In genomic region chr20:47805951-47806350, GRCh38 we compare ENCODE assay signal across 30 cellular contexts.
"Had no signal": no experiment of that assay in that cellular context is flagged by ENCODE, and none has a peak within 500 bp of the region (broad histone marks: within the 10 kb centered on the region; RNA-seq: fewer than 3 reads in every experiment).

No MANE protein-coding gene starts in this region.

- H3K4me1 ChIP-seq: adrenal gland, body of pancreas, colonic mucosa, gastrocnemius medialis, left ventricle myocardium inferior, prostate gland, tibial artery, upper lobe of right lung had no signal

- H3K4me1 Mint-ChIP-seq: activated CD4-positive, alpha-beta T cell treated with anti-CD3 and anti-CD28 coated beads for 36 hours; activated CD8-positive, alpha-beta memory T cell treated with anti-CD3 and anti-CD28 coated beads, Interleukin-2, amount 10 ng/mL, durations not matched to agents 7 days and 5 days; activated naive CD8-positive, alpha-beta T cell treated with anti-CD3 and anti-CD28 coated beads for 36 hours; naive B cell; T-cell had no signal

- H3K27ac Mint-ChIP-seq: activated CD4-positive, alpha-beta T cell treated with anti-CD3 and anti-CD28 coated beads for 36 hours; activated CD8-positive, alpha-beta memory T cell treated with anti-CD3 and anti-CD28 coated beads, Interleukin-2, amount 10 ng/mL, durations not matched to agents 7 days and 5 days; activated CD8-positive, alpha-beta T cell treated with anti-CD3 and anti-CD28 coated beads, Interleukin-2, amount 10 ng/mL, durations not matched to agents 7 days and 5 days; activated naive CD4-positive, alpha-beta T cell treated with anti-CD3 and anti-CD28 coated beads for 36 hours; activated naive CD8-positive, alpha-beta T cell treated with anti-CD3 and anti-CD28 coated beads for 36 hours; naive B cell; nephron progenitor cell; T-cell; T-helper 2 cell treated with Interferon-gamma antibody and Interleukin-4, amounts not matched to agents 5 μg/mL and 100 μg/mL, for 36 hours had no signal

- H3K27me3 ChIP-seq: body of pancreas, colonic mucosa, ovary had no signal

- H3K36me3 ChIP-seq: adrenal gland, colonic mucosa, gastrocnemius medialis, left ventricle myocardium inferior, ovary, prostate gland, suprapubic skin, tibial artery, upper lobe of right lung had no signal

- H3K36me3 Mint-ChIP-seq: activated CD8-positive, alpha-beta memory T cell treated with anti-CD3 and anti-CD28 coated beads, Interleukin-2, amount 10 ng/mL, durations not matched to agents 7 days and 5 days; activated naive CD8-positive, alpha-beta T cell treated with anti-CD3 and anti-CD28 coated beads for 36 hours; naive B cell; T-cell had no signal

- DNase-seq: activated CD4-positive, alpha-beta T cell treated with anti-CD3 and anti-CD28 coated beads for 36 hours; activated CD4-positive, CD25-positive, alpha-beta regulatory T cell; activated CD8-positive, alpha-beta memory T cell treated with anti-CD3 and anti-CD28 coated beads, Interleukin-2, amount 10 ng/mL, durations not matched to agents 7 days and 5 days; activated CD8-positive, alpha-beta T cell treated with anti-CD3 and anti-CD28 coated beads, Interleukin-2, amount 10 ng/mL, durations not matched to agents 7 days and 5 days; activated effector memory CD4-positive, alpha-beta T cell treated with anti-CD3 and anti-CD28 coated beads, Interleukin-2, amount 50 U/mL, for 16 hours; activated naive CD4-positive, alpha-beta T cell treated with anti-CD3 and anti-CD28 coated beads for 36 hours; activated naive CD8-positive, alpha-beta T cell treated with anti-CD3 and anti-CD28 coated beads for 36 hours; adrenal gland; aorta; body of pancreas; cerebellar nuclear complex; colonic mucosa; effector CD8-positive, alpha-beta T cell; erythroblast; gastrocnemius medialis; glutamatergic neuron; hypothalamus; left ventricle myocardium inferior; mammary epithelial cell; naive B cell; nephron progenitor cell; retina; stimulated activated naive CD4-positive, alpha-beta T cell; T-cell; upper lobe of right lung had no signal

- ATAC-seq: activated CD4-positive, alpha-beta T cell treated with anti-CD3 and anti-CD28 coated beads for 36 hours; activated CD8-positive, alpha-beta memory T cell treated with anti-CD3 and anti-CD28 coated beads, Interleukin-2, amount 10 ng/mL, durations not matched to agents 7 days and 5 days; activated CD8-positive, alpha-beta T cell treated with anti-CD3 and anti-CD28 coated beads, Interleukin-2, amount 10 ng/mL, durations not matched to agents 7 days and 5 days; body of pancreas; gastrocnemius medialis; T-cell; upper lobe of right lung had no signal

- H3K9me3 ChIP-seq: adrenal gland, body of pancreas, colonic mucosa, gastrocnemius medialis, left ventricle myocardium inferior, ovary, prostate gland, suprapubic skin, tibial artery, upper lobe of right lung had no signal

- H3K9me3 Mint-ChIP-seq: activated naive CD4-positive, alpha-beta T cell treated with anti-CD3 and anti-CD28 coated beads for 36 hours; activated naive CD8-positive, alpha-beta T cell treated with anti-CD3 and anti-CD28 coated beads for 36 hours; naive B cell; nephron progenitor cell; T-cell; T-helper 2 cell treated with Interferon-gamma antibody and Interleukin-4, amounts not matched to agents 5 μg/mL and 100 μg/mL, for 36 hours had no signal

- H3K27ac ChIP-seq: adrenal gland, body of pancreas, colonic mucosa, gastrocnemius medialis, left ventricle myocardium inferior, ovary, prostate gland, suprapubic skin, tibial artery, upper lobe of right lung had no signal

- H3K4me3 Mint-ChIP-seq: activated CD4-positive, alpha-beta T cell treated with anti-CD3 and anti-CD28 coated beads for 36 hours; activated CD8-positive, alpha-beta memory T cell treated with anti-CD3 and anti-CD28 coated beads, Interleukin-2, amount 10 ng/mL, durations not matched to agents 7 days and 5 days; activated CD8-positive, alpha-beta T cell treated with anti-CD3 and anti-CD28 coated beads, Interleukin-2, amount 10 ng/mL, durations not matched to agents 7 days and 5 days; activated naive CD4-positive, alpha-beta T cell treated with anti-CD3 and anti-CD28 coated beads for 36 hours; activated naive CD8-positive, alpha-beta T cell treated with anti-CD3 and anti-CD28 coated beads for 36 hours; naive B cell; nephron progenitor cell; T-cell; T-helper 2 cell treated with Interferon-gamma antibody and Interleukin-4, amounts not matched to agents 5 μg/mL and 100 μg/mL, for 36 hours had no signal

- H3K4me3 ChIP-seq: adrenal gland, body of pancreas, colonic mucosa, gastrocnemius medialis, left ventricle myocardium inferior, ovary, prostate gland, suprapubic skin, tibial artery, upper lobe of right lung had no signal
